In genomic region chr12:54974281-54974680, GRCh38 we compare ENCODE assay signal across 1 cellular context.
TF ChIP-seq lines count a peak whose summit lies in the region.

No MANE protein-coding gene starts in this region.

TF ChIP-seq in HepG2, 621 proteins besides CTCF, POLR2A, EP300 and RAD21:
- no peak for TF ChIP-seq GATA4 (IDR thresholded peaks at IDR 0.05; ENCODE audit: borderline replicate concordance, low read depth)
- TF ChIP-seq JDP2 (CRISPR knock-in tag; IDR thresholded peaks at IDR 0.05; ENCODE audit: borderline replicate concordance): no peak
- no peak for TF ChIP-seq SP4 (CRISPR knock-in tag; IDR thresholded peaks at IDR 0.05)
- no peak for TF ChIP-seq GABPB1 (CRISPR knock-in tag; IDR thresholded peaks at IDR 0.05)
- no peak for TF ChIP-seq ZBTB21 (CRISPR knock-in tag; IDR thresholded peaks at IDR 0.05)
- no peak for TF ChIP-seq SIX1 (CRISPR knock-in tag; IDR thresholded peaks at IDR 0.05; ENCODE audit: borderline replicate concordance)
- TF ChIP-seq, protein P1, sequence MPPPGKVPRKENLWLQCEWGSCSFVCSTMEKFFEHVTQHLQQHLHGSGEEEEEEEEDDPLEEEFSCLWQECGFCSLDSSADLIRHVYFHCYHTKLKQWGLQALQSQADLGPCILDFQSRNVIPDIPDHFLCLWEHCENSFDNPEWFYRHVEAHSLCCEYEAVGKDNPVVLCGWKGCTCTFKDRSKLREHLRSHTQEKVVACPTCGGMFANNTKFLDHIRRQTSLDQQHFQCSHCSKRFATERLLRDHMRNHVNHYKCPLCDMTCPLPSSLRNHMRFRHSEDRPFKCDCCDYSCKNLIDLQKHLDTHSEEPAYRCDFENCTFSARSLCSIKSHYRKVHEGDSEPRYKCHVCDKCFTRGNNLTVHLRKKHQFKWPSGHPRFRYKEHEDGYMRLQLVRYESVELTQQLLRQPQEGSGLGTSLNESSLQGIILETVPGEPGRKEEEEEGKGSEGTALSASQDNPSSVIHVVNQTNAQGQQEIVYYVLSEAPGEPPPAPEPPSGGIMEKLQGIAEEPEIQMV (CRISPR knock-in tag; IDR thresholded peaks at IDR 0.05; ENCODE audit: low read depth): no peak
- TF ChIP-seq, protein P2, sequence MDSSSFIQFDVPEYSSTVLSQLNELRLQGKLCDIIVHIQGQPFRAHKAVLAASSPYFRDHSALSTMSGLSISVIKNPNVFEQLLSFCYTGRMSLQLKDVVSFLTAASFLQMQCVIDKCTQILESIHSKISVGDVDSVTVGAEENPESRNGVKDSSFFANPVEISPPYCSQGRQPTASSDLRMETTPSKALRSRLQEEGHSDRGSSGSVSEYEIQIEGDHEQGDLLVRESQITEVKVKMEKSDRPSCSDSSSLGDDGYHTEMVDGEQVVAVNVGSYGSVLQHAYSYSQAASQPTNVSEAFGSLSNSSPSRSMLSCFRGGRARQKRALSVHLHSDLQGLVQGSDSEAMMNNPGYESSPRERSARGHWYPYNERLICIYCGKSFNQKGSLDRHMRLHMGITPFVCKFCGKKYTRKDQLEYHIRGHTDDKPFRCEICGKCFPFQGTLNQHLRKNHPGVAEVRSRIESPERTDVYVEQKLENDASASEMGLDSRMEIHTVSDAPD (CRISPR knock-in tag; IDR thresholded peaks at IDR 0.05): no peak
- no peak for TF ChIP-seq CBX1 (IDR thresholded peaks at IDR 0.05; ENCODE audit: low read depth)
- TF ChIP-seq ZNF619 (CRISPR knock-in tag; IDR thresholded peaks at IDR 0.05): no peak
- TF ChIP-seq MEF2D (CRISPR knock-in tag; IDR thresholded peaks at IDR 0.05): no peak
- TF ChIP-seq PPARG (CRISPR knock-in tag; conservative IDR thresholded peaks at IDR 0.05): no peak
- no peak for TF ChIP-seq ZKSCAN5 (CRISPR knock-in tag; IDR thresholded peaks at IDR 0.05)
